Comparison of ENCODE assay signal across 7 cellular contexts in genomic region chr9:70097187-70097586, GRCh38. TPM values are rescaled to one million over a fixed set of nuclear protein-coding genes. Genes with fewer than 3 reads are reported as not detected.
"Had no signal": no experiment of that assay in that cellular context is flagged by ENCODE, and none has a peak within 500 bp of the region (broad histone marks: within the 10 kb centered on the region; RNA-seq: fewer than 3 reads in every experiment).

No MANE protein-coding gene starts in this region.

- ATAC-seq: GM23338, K562 had no signal

- DNase-seq: H9, HCEC 1CT, KG1 had no signal

- H2AFZ ChIP-seq: GM23338 had no signal

- H3K4me2 ChIP-seq: GM23338 had no signal

- FAIRE-seq: H1, HTR-8/SVneo, K562 had no signal

- H3K4me3 ChIP-seq: GM23338, K562 had no signal

RNA-seq across cellular contexts. Expression of gene MAMDC2, which starts 53.5 kb away (rescaled TPM):
- total RNA-seq: K562 had no signal
